In genomic region chr1:31796707-31797106, GRCh38 we compare ENCODE assay signal across 21 cellular contexts. TPM values are rescaled to one million over a fixed set of nuclear protein-coding genes. Genes with fewer than 3 reads are reported as not detected.
DNase-seq lines count a peak whose midpoint lies in the region; ATAC-seq, FAIRE-seq and TF ChIP-seq lines count a peak whose summit lies in the region.
"Had no signal": no experiment of that assay in that cellular context is flagged by ENCODE, and none has a peak within 500 bp of the region (broad histone marks: within the 10 kb centered on the region; RNA-seq: fewer than 3 reads in every experiment).

No MANE protein-coding gene starts in this region.

- no peak overlapping the region for H2AFZ ChIP-seq in HepG2 (ENCODE audit: low read length)

- FAIRE-seq in HepG2 (lab: Jason Lieb, UNC), result no peak
- FAIRE-seq: kidney had no signal

- 52% methylated on average over 7 of the region's 7 CpGs for WGBS in HepG2 (ENCODE audit: low lambda C conversion rate)
- 78% methylated on average over 7 of the region's 7 CpGs for WGBS in right lobe of liver (ENCODE audit: insufficient coverage, low coverage, low lambda C conversion rate, missing lambda C conversion rate)

- DNase-seq in HepG2 (ENCODE audit: low spot score) (no peak), right lobe of liver (no peak), astrocyte of the cerebellum (ENCODE audit: low read depth) (no peak), ureter (ENCODE audit: low spot score) (peak; percentile 33), NCI-H748 treated with DMSO at 0.1 percent for 48 hours (lab: John Stamatoyannopoulos, UW) (no peak)
- DNase-seq in natural killer cell treated with Interleukin-12 subunit alpha and Interleukin-12 subunit beta and Interleukin-15 and Interleukin-18, amount 100 ng/mL, for 72 hours (ENCODE audit: low spot score), result peak; percentile 31
- no peak for DNase-seq in activated T-helper 1 cell treated with anti-CD3 and anti-CD28 coated beads, Interleukin-12 subunit alpha, Interleukin-12 subunit beta, Interleukin-2, Interleukin-4 antibody, amounts not matched to agents 30 ng/mL and 10 ng/mL and 1 ng/mL, durations not matched to agents 14 hours and 24 hours and 36 hours (ENCODE audit: low spot score)
- DNase-seq: cerebellar nuclear complex; effector memory CD8-positive, alpha-beta T cell; hippocampal formation; stimulated activated CD4-positive, alpha-beta T cell treated with anti-CD3 and anti-CD28 coated beads, Interleukin-15, amount 100 ng/mL, for 24 hours; stimulated activated naive CD4-positive, alpha-beta T cell; upper lobe of right lung had no signal

- intact Hi-C loops in HepG2 (cut with micrococcal nuclease; ENCODE audit: unreplicated experiment) (no loop called here), right lobe of liver (cut with DNase I) (no loop called here)
- intact Hi-C loops in activated T-helper 1 cell treated with anti-CD3 and anti-CD28 coated beads, Interleukin-12 subunit alpha, Interleukin-12 subunit beta, Interleukin-2, Interleukin-4 antibody, amounts not matched to agents 30 ng/mL and 10 ng/mL and 1 ng/mL, durations not matched to agents 14 hours and 24 hours and 36 hours (cut with micrococcal nuclease), result no loop called here

- no peak for ATAC-seq in HepG2
- no peak for ATAC-seq in right lobe of liver
- no peak for ATAC-seq in natural killer cell treated with Interleukin-12 subunit alpha and Interleukin-12 subunit beta and Interleukin-15 and Interleukin-18, amount 100 ng/mL, for 72 hours
- ATAC-seq in HG02571 (IDR thresholded peaks at IDR 0.05; ENCODE audit: unreplicated experiment), result no peak
- ATAC-seq: activated T-helper 17 cell treated with anti-CD3 and anti-CD28 coated beads, Interleukin-2, amount 50 U/mL, for 72 hours; effector memory CD8-positive, alpha-beta T cell; upper lobe of right lung; WTC11 had no signal

- POLR2A ChIA-PET in HepG2 (lab: Yijun Ruan, JAX), result no interaction called here

- H3K4me1 ChIP-seq in HepG2 (ENCODE audit: insufficient read depth, low read length), result no peaks in the 10 kb centered on the region
- no peaks in the 10 kb centered on the region for H3K4me1 ChIP-seq in right lobe of liver
- H3K4me1 ChIP-seq: HAP-1, upper lobe of right lung had no signal

- H3K27ac ChIP-seq in HepG2 (ENCODE audit: extremely low read length, insufficient read depth, low read length) (no peak overlapping the region), right lobe of liver (no peak overlapping the region)
- H3K27ac ChIP-seq: upper lobe of right lung had no signal

- H3K9me3 Mint-ChIP-seq in natural killer cell treated with Interleukin-12 subunit alpha and Interleukin-12 subunit beta and Interleukin-15 and Interleukin-18, amount 100 ng/mL, for 72 hours, result no peaks in the 10 kb centered on the region
- H3K9me3 Mint-ChIP-seq in activated T-helper 1 cell treated with anti-CD3 and anti-CD28 coated beads, Interleukin-12 subunit alpha, Interleukin-12 subunit beta, Interleukin-2, Interleukin-4 antibody, amounts not matched to agents 30 ng/mL and 10 ng/mL and 1 ng/mL, durations not matched to agents 14 hours and 24 hours and 36 hours, result no peaks in the 10 kb centered on the region
- H3K9me3 Mint-ChIP-seq: activated T-helper 17 cell treated with anti-CD3 and anti-CD28 coated beads, Interleukin-2, amount 50 U/mL, for 72 hours; effector memory CD8-positive, alpha-beta T cell; mesothelial cell of epicardium; neural crest cell; T-helper 1 cell treated with Interleukin-12 subunit alpha and Interleukin-12 subunit beta and Interleukin-4 antibody, amounts not matched to agents 30 μg/mL and 1 μg/mL, for 36 hours; WTC11 had no signal

- no peaks in the 10 kb centered on the region for H3K4me1 Mint-ChIP-seq in natural killer cell treated with Interleukin-12 subunit alpha and Interleukin-12 subunit beta and Interleukin-15 and Interleukin-18, amount 100 ng/mL, for 72 hours (ENCODE audit: low read depth in 2 of 2)
- no peaks in the 10 kb centered on the region for H3K4me1 Mint-ChIP-seq in activated T-helper 1 cell treated with anti-CD3 and anti-CD28 coated beads, Interleukin-12 subunit alpha, Interleukin-12 subunit beta, Interleukin-2, Interleukin-4 antibody, amounts not matched to agents 30 ng/mL and 10 ng/mL and 1 ng/mL, durations not matched to agents 14 hours and 24 hours and 36 hours (ENCODE audit: low read depth)

- H3K4me3 ChIP-seq in HepG2 (replicated peaks in 1 of 3; ENCODE audit: insufficient read depth in 1 of 3, low read depth in 2 of 3, low read length in 3 of 3) (no peak overlapping the region), right lobe of liver (no peak overlapping the region), astrocyte of the cerebellum (ENCODE audit: low read depth, low read length) (peak overlapping the region; percentile 54)
- H3K4me3 ChIP-seq: HAP-1 had no signal

- TF ChIP-seq EP300 in HepG2 (IDR thresholded peaks at IDR 0.05; ENCODE audit: low read depth in 2 of 2, low read length in 2 of 2) (no peak), HepG2 (CRISPR knock-in tag; IDR thresholded peaks at IDR 0.05; ENCODE audit: borderline replicate concordance) (no peak)

- peaks cover 5 to 9% of the 10 kb centered on the region in 2 donors for H3K27me3 Mint-ChIP-seq in natural killer cell treated with Interleukin-12 subunit alpha and Interleukin-12 subunit beta and Interleukin-15 and Interleukin-18, amount 100 ng/mL, for 72 hours
- peaks cover 5% of the 10 kb centered on the region for H3K27me3 Mint-ChIP-seq in activated T-helper 1 cell treated with anti-CD3 and anti-CD28 coated beads, Interleukin-12 subunit alpha, Interleukin-12 subunit beta, Interleukin-2, Interleukin-4 antibody, amounts not matched to agents 30 ng/mL and 10 ng/mL and 1 ng/mL, durations not matched to agents 14 hours and 24 hours and 36 hours (ENCODE audit: insufficient read depth)

- H3K9me3 ChIP-seq in HepG2 (ENCODE audit: low read length) (no peaks in the 10 kb centered on the region), right lobe of liver (no peaks in the 10 kb centered on the region)
- H3K9me3 ChIP-seq: HAP-1, upper lobe of right lung had no signal

- TF ChIP-seq CTCF in HepG2 (CRISPR knock-in tag; IDR thresholded peaks at IDR 0.05) (no peak), right lobe of liver (IDR thresholded peaks at IDR 0.05) (no peak), astrocyte of the cerebellum (IDR thresholded peaks at IDR 0.05; ENCODE audit: low read depth, low read length, missing control alignments) (no peak)

- H3K27ac Mint-ChIP-seq in natural killer cell treated with Interleukin-12 subunit alpha and Interleukin-12 subunit beta and Interleukin-15 and Interleukin-18, amount 100 ng/mL, for 72 hours, result no peak overlapping the region
- no peak overlapping the region for H3K27ac Mint-ChIP-seq in activated T-helper 1 cell treated with anti-CD3 and anti-CD28 coated beads, Interleukin-12 subunit alpha, Interleukin-12 subunit beta, Interleukin-2, Interleukin-4 antibody, amounts not matched to agents 30 ng/mL and 10 ng/mL and 1 ng/mL, durations not matched to agents 14 hours and 24 hours and 36 hours
- H3K27ac Mint-ChIP-seq: effector memory CD8-positive, alpha-beta T cell; mesothelial cell of epicardium; T-helper 1 cell treated with Interleukin-12 subunit alpha and Interleukin-12 subunit beta and Interleukin-4 antibody, amounts not matched to agents 30 μg/mL and 1 μg/mL, for 36 hours; WTC11 had no signal

- CTCF ChIA-PET in HepG2 (lab: Yijun Ruan, JAX; ENCODE audit: low intra/inter-chr PET ratio, low total read pairs), result no interaction called here

- in situ Hi-C loops in HepG2 (cut with HindIII; ENCODE audit: extremely low pct_ligation_motif_present, low pct_unique_long_range_greater_than_20kb), result no loop called here
- in situ Hi-C loops in astrocyte of the cerebellum (cut with HindIII; ENCODE audit: low sequenced_read_pairs), result loop anchor here (25.0 kb wide), 1 partner anchor 166 kb away; no protein-coding TSS in a partner anchor

- H3K4me2 ChIP-seq in HepG2 (ENCODE audit: low read depth, low read length), result no peak overlapping the region

- no peaks in the 10 kb centered on the region for H3K36me3 Mint-ChIP-seq in natural killer cell treated with Interleukin-12 subunit alpha and Interleukin-12 subunit beta and Interleukin-15 and Interleukin-18, amount 100 ng/mL, for 72 hours
- no peaks in the 10 kb centered on the region for H3K36me3 Mint-ChIP-seq in activated T-helper 1 cell treated with anti-CD3 and anti-CD28 coated beads, Interleukin-12 subunit alpha, Interleukin-12 subunit beta, Interleukin-2, Interleukin-4 antibody, amounts not matched to agents 30 ng/mL and 10 ng/mL and 1 ng/mL, durations not matched to agents 14 hours and 24 hours and 36 hours (ENCODE audit: low read depth)
- H3K36me3 Mint-ChIP-seq: mesothelial cell of epicardium, WTC11 had no signal

- peaks cover 6 to 44% of the 10 kb centered on the region in 2 experiments; a peak in 4 of 5 replicates for H3K27me3 ChIP-seq in HepG2 (ENCODE audit: control insufficient read depth in 1 of 2, insufficient read depth in 2 of 2, low read length in 2 of 2)
- no peaks in the 10 kb centered on the region for H3K27me3 ChIP-seq in right lobe of liver

- no peaks in the 10 kb centered on the region for H3K79me2 ChIP-seq in HepG2 (ENCODE audit: insufficient read depth, low read length)

- no peaks in the 10 kb centered on the region for H4K20me1 ChIP-seq in HepG2 (ENCODE audit: insufficient read depth, low read length)

- BruUV-seq in HepG2 (replicated peaks; lab: Mats Ljungman, UMichigan), result no TSS peak

- H3K9ac ChIP-seq in HepG2 (ENCODE audit: insufficient read depth, low read depth, low read length), result no peak overlapping the region

- H3K36me3 ChIP-seq in HepG2 (replicated peaks in 1 of 2; ENCODE audit: control insufficient read depth in 1 of 2, insufficient read depth in 2 of 2, low read length in 2 of 2), result no peaks in the 10 kb centered on the region
- H3K36me3 ChIP-seq in right lobe of liver, result no peaks in the 10 kb centered on the region
- H3K36me3 ChIP-seq: HAP-1, upper lobe of right lung had no signal

- TF ChIP-seq POLR2A in HepG2 (IDR thresholded peaks at IDR 0.05; ENCODE audit: insufficient read depth in 1 of 2, low read depth in 2 of 2, low read length in 2 of 2) (no peak), right lobe of liver (IDR thresholded peaks at IDR 0.05) (no peak)

- no peak overlapping the region for H3K4me3 Mint-ChIP-seq in natural killer cell treated with Interleukin-12 subunit alpha and Interleukin-12 subunit beta and Interleukin-15 and Interleukin-18, amount 100 ng/mL, for 72 hours
- H3K4me3 Mint-ChIP-seq in activated T-helper 1 cell treated with anti-CD3 and anti-CD28 coated beads, Interleukin-12 subunit alpha, Interleukin-12 subunit beta, Interleukin-2, Interleukin-4 antibody, amounts not matched to agents 30 ng/mL and 10 ng/mL and 1 ng/mL, durations not matched to agents 14 hours and 24 hours and 36 hours, result no peak overlapping the region
- H3K4me3 Mint-ChIP-seq: activated T-helper 17 cell treated with anti-CD3 and anti-CD28 coated beads, Interleukin-2, amount 50 U/mL, for 72 hours; effector memory CD8-positive, alpha-beta T cell; mesothelial cell of epicardium; neural crest cell; T-helper 1 cell treated with Interleukin-12 subunit alpha and Interleukin-12 subunit beta and Interleukin-4 antibody, amounts not matched to agents 30 μg/mL and 1 μg/mL, for 36 hours; WTC11 had no signal

- TF ChIP-seq RAD21 in HepG2 (CRISPR knock-in tag; IDR thresholded peaks at IDR 0.05), result no peak

RNA-seq across cellular contexts. Expression of gene SPOCD1, which starts 19.1 kb away (rescaled TPM):
- total RNA-seq in HepG2 (2016; rRNA removed; fragmentation: Illumina TruSeq; extraction: Trizol), result 0.08 and 0.24 TPM in 2 replicates
- not detected in 2 replicates for total RNA-seq in HepG2 (2016; cell fraction: cytosol; rRNA removed; fragmentation: Illumina TruSeq; extraction: Trizol; ENCODE audit: low read depth)
- total RNA-seq in HepG2 (2016; cell fraction: insoluble cytoplasmic fraction; rRNA removed; fragmentation: Illumina TruSeq; extraction: Trizol), result 0.12 and 0.15 TPM in 2 replicates
- total RNA-seq in HepG2 (2016; cell fraction: membrane; rRNA removed; fragmentation: Illumina TruSeq; extraction: Trizol), result 0.09 and 0.17 TPM in 2 replicates
- 0.09 TPM in 1 of 2 replicates, not detected in the other for total RNA-seq in HepG2 (2016; cell fraction: nucleus; rRNA removed; fragmentation: Illumina TruSeq; extraction: Trizol)
- polyA plus RNA-seq in HepG2 (2011; rRNA removed), result 0.26 and 0.29 TPM in 2 replicates
- 0.09 and 0.24 TPM in 2 replicates for polyA plus RNA-seq in HepG2 (2011; cell fraction: cytosol; rRNA removed)
- polyA plus RNA-seq in HepG2 (2011; cell fraction: nucleus; rRNA removed), result 0.57 and 0.74 TPM in 2 replicates
- polyA plus RNA-seq in HepG2 (2012), result 0.07 and 0.09 TPM in 2 replicates
- polyA plus RNA-seq in HepG2 (2016; cell fraction: cytosol; fragmentation: Illumina TruSeq; extraction: Trizol; ENCODE audit: low read depth), result not detected in 2 replicates
- polyA plus RNA-seq in HepG2 (2016; cell fraction: insoluble cytoplasmic fraction; fragmentation: Illumina TruSeq; extraction: Trizol; ENCODE audit: low read depth), result 0.24 TPM in 1 of 2 replicates, not detected in the other
- polyA plus RNA-seq in HepG2 (2016; cell fraction: membrane; fragmentation: Illumina TruSeq; extraction: Trizol; ENCODE audit: low read depth), result 0.12 TPM in 1 of 2 replicates, not detected in the other
- 0.65 and 1.1 TPM in 2 replicates for polyA plus RNA-seq in HepG2 (2016; cell fraction: nucleus; fragmentation: Illumina TruSeq; extraction: Trizol; ENCODE audit: insufficient read depth, low read depth)
- polyA minus RNA-seq in HepG2 (2011; rRNA and poly(A)+ RNA removed; ENCODE audit: low replicate concordance), result 1.4 and 1.6 TPM in 2 replicates
- not detected in 2 replicates for polyA minus RNA-seq in HepG2 (2011; cell fraction: cytosol; rRNA and poly(A)+ RNA removed)
- not detected in 2 replicates for polyA minus RNA-seq in HepG2 (2011; cell fraction: nucleus; rRNA and poly(A)+ RNA removed)
- total RNA-seq in right lobe of liver, result under 1 TPM in 4 of 6 experiments, not detected in 2; 0.15 to 0.74 (median 0.36) TPM
- not detected for total RNA-seq in natural killer cell treated with Interleukin-12 subunit alpha and Interleukin-12 subunit beta and Interleukin-15 and Interleukin-18, amount 100 ng/mL, for 72 hours
- total RNA-seq in ureter, result 39.8 TPM
- total RNA-seq in activated T-helper 1 cell treated with anti-CD3 and anti-CD28 coated beads, Interleukin-12 subunit alpha, Interleukin-12 subunit beta, Interleukin-2, Interleukin-4 antibody, amounts not matched to agents 30 ng/mL and 10 ng/mL and 1 ng/mL, durations not matched to agents 14 hours and 24 hours and 36 hours, result not detected in 2 replicates

RNA-seq across cellular contexts. Expression of gene ADGRB2, which starts 32.6 kb away (rescaled TPM):
- total RNA-seq in HepG2 (2016; rRNA removed; fragmentation: Illumina TruSeq; extraction: Trizol) (0.09 TPM in 1 of 2 replicates, not detected in the other), right lobe of liver (under 1 TPM in 2 of 6 experiments, not detected in 4; 0.06 TPM), ureter (7.5 TPM)
- total RNA-seq in HepG2 (2016; cell fraction: cytosol; rRNA removed; fragmentation: Illumina TruSeq; extraction: Trizol; ENCODE audit: low read depth), result not detected in 2 replicates
- 0.04 TPM in 1 of 2 replicates, not detected in the other for total RNA-seq in HepG2 (2016; cell fraction: insoluble cytoplasmic fraction; rRNA removed; fragmentation: Illumina TruSeq; extraction: Trizol)
- not detected in 2 replicates for total RNA-seq in HepG2 (2016; cell fraction: membrane; rRNA removed; fragmentation: Illumina TruSeq; extraction: Trizol)
- total RNA-seq in HepG2 (2016; cell fraction: nucleus; rRNA removed; fragmentation: Illumina TruSeq; extraction: Trizol), result 0.09 TPM in 1 of 2 replicates, not detected in the other
- polyA plus RNA-seq in HepG2 (2011; rRNA removed), result 0.03 TPM in 1 of 2 replicates, not detected in the other
- 0.04 TPM in 1 of 2 replicates, not detected in the other for polyA plus RNA-seq in HepG2 (2011; cell fraction: cytosol; rRNA removed)
- polyA plus RNA-seq in HepG2 (2011; cell fraction: nucleus; rRNA removed), result 0.14 and 0.31 TPM in 2 replicates
- polyA plus RNA-seq in HepG2 (2012), result 0.07 TPM in 1 of 2 replicates, not detected in the other
- polyA plus RNA-seq in HepG2 (2016; cell fraction: cytosol; fragmentation: Illumina TruSeq; extraction: Trizol; ENCODE audit: low read depth), result not detected in 2 replicates
- polyA plus RNA-seq in HepG2 (2016; cell fraction: insoluble cytoplasmic fraction; fragmentation: Illumina TruSeq; extraction: Trizol; ENCODE audit: low read depth), result not detected in 2 replicates
- not detected in 2 replicates for polyA plus RNA-seq in HepG2 (2016; cell fraction: membrane; fragmentation: Illumina TruSeq; extraction: Trizol; ENCODE audit: low read depth)
- polyA plus RNA-seq in HepG2 (2016; cell fraction: nucleus; fragmentation: Illumina TruSeq; extraction: Trizol; ENCODE audit: insufficient read depth, low read depth), result 0.29 TPM in 1 of 2 replicates, not detected in the other
- polyA minus RNA-seq in HepG2 (2011; rRNA and poly(A)+ RNA removed; ENCODE audit: low replicate concordance), result 2.1 TPM in 1 of 2 replicates, not detected in the other
- not detected in 2 replicates for polyA minus RNA-seq in HepG2 (2011; cell fraction: cytosol; rRNA and poly(A)+ RNA removed)
- not detected in 2 replicates for polyA minus RNA-seq in HepG2 (2011; cell fraction: nucleus; rRNA and poly(A)+ RNA removed)
- total RNA-seq in natural killer cell treated with Interleukin-12 subunit alpha and Interleukin-12 subunit beta and Interleukin-15 and Interleukin-18, amount 100 ng/mL, for 72 hours, result 1 to 10 TPM in 1 of 2 donors, not detected in 1; 1.2 TPM
- total RNA-seq in activated T-helper 1 cell treated with anti-CD3 and anti-CD28 coated beads, Interleukin-12 subunit alpha, Interleukin-12 subunit beta, Interleukin-2, Interleukin-4 antibody, amounts not matched to agents 30 ng/mL and 10 ng/mL and 1 ng/mL, durations not matched to agents 14 hours and 24 hours and 36 hours, result 0.13 and 0.29 TPM in 2 replicates

Comparison
In these comparisons a context has a peak if more than half of its experiments do, and no peak if none do; other contexts are left out.
1. DNase-seq: peak in natural killer cell treated with Interleukin-12 subunit alpha and Interleukin-12 subunit beta and Interleukin-15 and Interleukin-18, amount 100 ng/mL, for 72 hours (single experiment) and ureter (single experiment); none in HepG2 (single experiment), right lobe of liver (0 of 3), astrocyte of the cerebellum (single experiment), NCI-H748 treated with DMSO at 0.1 percent for 48 hours (single experiment) and activated T-helper 1 cell treated with anti-CD3 and anti-CD28 coated beads, Interleukin-12 subunit alpha, Interleukin-12 subunit beta, Interleukin-2, Interleukin-4 antibody, amounts not matched to agents 30 ng/mL and 10 ng/mL and 1 ng/mL, durations not matched to agents 14 hours and 24 hours and 36 hours (single experiment).
2. RNA of gene SPOCD1, which starts 19.1 kb away (total RNA-seq): 39.8 TPM in ureter (single experiment); 0.15 to 0.74 TPM in right lobe of liver, 0.08 to 0.24 TPM in HepG2, not detected in activated T-helper 1 cell treated with anti-CD3 and anti-CD28 coated beads, Interleukin-12 subunit alpha, Interleukin-12 subunit beta, Interleukin-2, Interleukin-4 antibody, amounts not matched to agents 30 ng/mL and 10 ng/mL and 1 ng/mL, durations not matched to agents 14 hours and 24 hours and 36 hours and not detected in natural killer cell treated with Interleukin-12 subunit alpha and Interleukin-12 subunit beta and Interleukin-15 and Interleukin-18, amount 100 ng/mL, for 72 hours; every median in the first group is over 10 times any median in the second.